Comparison of ENCODE assay signal across 1 cellular context in the genomic region with DNA sequence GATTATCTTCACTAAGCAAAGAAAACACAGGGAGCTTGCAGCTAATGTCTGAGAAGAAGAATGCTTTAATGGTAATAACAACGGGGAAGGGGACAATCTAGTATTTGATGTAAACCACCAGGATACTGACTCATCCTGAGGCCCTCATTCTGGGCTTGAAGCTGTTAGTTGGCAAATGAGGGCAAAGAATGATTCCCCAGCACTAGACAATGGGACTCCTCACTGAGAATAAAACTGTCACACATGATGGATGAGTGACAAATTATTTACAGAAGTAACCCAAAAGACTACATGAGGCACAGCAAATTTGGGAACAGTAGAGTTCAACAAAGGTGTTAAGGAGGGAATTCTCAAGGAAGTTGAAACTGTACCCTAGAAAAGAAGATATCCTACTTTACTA.
TF ChIP-seq lines count a peak whose summit lies in the region.

No MANE protein-coding gene starts in this region.

TF ChIP-seq in HepG2, 621 proteins besides CTCF, POLR2A, EP300 and RAD21 (continued from another document):
- TF ChIP-seq, protein P1, sequence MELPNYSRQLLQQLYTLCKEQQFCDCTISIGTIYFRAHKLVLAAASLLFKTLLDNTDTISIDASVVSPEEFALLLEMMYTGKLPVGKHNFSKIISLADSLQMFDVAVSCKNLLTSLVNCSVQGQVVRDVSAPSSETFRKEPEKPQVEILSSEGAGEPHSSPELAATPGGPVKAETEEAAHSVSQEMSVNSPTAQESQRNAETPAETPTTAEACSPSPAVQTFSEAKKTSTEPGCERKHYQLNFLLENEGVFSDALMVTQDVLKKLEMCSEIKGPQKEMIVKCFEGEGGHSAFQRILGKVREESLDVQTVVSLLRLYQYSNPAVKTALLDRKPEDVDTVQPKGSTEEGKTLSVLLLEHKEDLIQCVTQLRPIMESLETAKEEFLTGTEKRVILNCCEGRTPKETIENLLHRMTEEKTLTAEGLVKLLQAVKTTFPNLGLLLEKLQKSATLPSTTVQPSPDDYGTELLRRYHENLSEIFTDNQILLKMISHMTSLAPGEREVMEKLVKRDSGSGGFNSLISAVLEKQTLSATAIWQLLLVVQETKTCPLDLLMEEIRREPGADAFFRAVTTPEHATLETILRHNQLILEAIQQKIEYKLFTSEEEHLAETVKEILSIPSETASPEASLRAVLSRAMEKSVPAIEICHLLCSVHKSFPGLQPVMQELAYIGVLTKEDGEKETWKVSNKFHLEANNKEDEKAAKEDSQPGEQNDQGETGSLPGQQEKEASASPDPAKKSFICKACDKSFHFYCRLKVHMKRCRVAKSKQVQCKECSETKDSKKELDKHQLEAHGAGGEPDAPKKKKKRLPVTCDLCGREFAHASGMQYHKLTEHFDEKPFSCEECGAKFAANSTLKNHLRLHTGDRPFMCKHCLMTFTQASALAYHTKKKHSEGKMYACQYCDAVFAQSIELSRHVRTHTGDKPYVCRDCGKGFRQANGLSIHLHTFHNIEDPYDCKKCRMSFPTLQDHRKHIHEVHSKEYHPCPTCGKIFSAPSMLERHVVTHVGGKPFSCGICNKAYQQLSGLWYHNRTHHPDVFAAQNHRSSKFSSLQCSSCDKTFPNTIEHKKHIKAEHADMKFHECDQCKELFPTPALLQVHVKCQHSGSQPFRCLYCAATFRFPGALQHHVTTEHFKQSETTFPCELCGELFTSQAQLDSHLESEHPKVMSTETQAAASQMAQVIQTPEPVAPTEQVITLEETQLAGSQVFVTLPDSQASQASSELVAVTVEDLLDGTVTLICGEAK (IDR thresholded peaks at IDR 0.05): no peak
- TF ChIP-seq, protein P1 (CRISPR knock-in tag; IDR thresholded peaks at IDR 0.05): no peak
- TF ChIP-seq PAF1 (CRISPR knock-in tag; IDR thresholded peaks at IDR 0.05): no peak
- no peak for TF ChIP-seq ZNF20 (CRISPR knock-in tag; IDR thresholded peaks at IDR 0.05)
